19 cellular contexts compared by ENCODE assay signal in the genomic region with DNA sequence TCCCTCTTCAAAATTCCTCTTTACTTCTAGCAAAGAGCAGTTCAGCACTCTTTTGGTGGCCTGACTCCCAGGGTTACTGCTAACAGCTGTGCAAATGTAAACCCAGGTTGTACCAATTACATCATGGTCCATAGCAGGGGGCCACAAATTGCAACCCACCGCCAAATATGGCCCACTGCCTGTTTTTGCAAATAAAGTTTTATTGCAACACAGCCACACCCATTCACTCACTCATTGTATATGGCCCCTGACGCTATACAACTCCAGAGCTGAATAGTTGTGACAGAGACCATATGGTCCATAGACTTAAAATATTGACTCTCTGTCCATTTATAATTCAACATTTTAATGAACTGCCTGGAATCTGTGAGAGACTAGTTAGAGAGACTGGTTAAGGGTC.
"Had no signal": no experiment of that assay in that cellular context is flagged by ENCODE, and none has a peak within 500 bp of the region (broad histone marks: within the 10 kb centered on the region; RNA-seq: fewer than 3 reads in every experiment).

No MANE protein-coding gene starts in this region.

- H3K9me3 ChIP-seq: lower lobe of right lung, neutrophil, sigmoid colon, upper lobe of right lung, vagina had no signal

- H3K4me3 ChIP-seq: left ventricle myocardium inferior, lower lobe of right lung, sigmoid colon, skin epidermis, upper lobe of right lung, vagina had no signal

- H3K36me3 Mint-ChIP-seq: memory B cell had no signal

- H3K9me3 Mint-ChIP-seq: dendritic cell treated with granulocyte-macrophage colony-stimulating factor and Interleukin-4, amounts not matched to agents 40 ng/mL and 50 ng/mL, for 4 days; naive thymus-derived CD4-positive, alpha-beta T cell had no signal

- H3K36me3 ChIP-seq: left ventricle myocardium inferior, lower lobe of right lung, neutrophil, sigmoid colon, upper lobe of right lung, vagina had no signal

- H3K4me1 ChIP-seq: vagina had no signal

- H3K27ac ChIP-seq: foreskin keratinocyte, left ventricle myocardium inferior, lower lobe of right lung, neutrophil, sigmoid colon, skin epidermis, upper lobe of right lung, vagina had no signal

- H3K27me3 ChIP-seq: foreskin keratinocyte, upper lobe of right lung, vagina had no signal

- H3K27ac Mint-ChIP-seq: dendritic cell treated with granulocyte-macrophage colony-stimulating factor and Interleukin-4, amounts not matched to agents 40 ng/mL and 50 ng/mL, for 4 days; memory B cell; naive thymus-derived CD4-positive, alpha-beta T cell had no signal

- ATAC-seq: foreskin keratinocyte; left cardiac atrium; lower lobe of right lung; naive thymus-derived CD4-positive, alpha-beta T cell; upper lobe of right lung had no signal

- DNase-seq: erythroblast; foreskin keratinocyte; kidney; left cardiac atrium; left ventricle myocardium inferior; lower lobe of right lung; naive thymus-derived CD4-positive, alpha-beta T cell; nephron progenitor cell; posterior cingulate gyrus; sigmoid colon; stimulated activated CD4-positive, alpha-beta T cell treated with anti-CD3 and anti-CD28 coated beads, Interleukin-2, amount 100 ng/mL, for 48 hours; stimulated activated naive CD4-positive, alpha-beta T cell treated with Interleukin-2 at 50 U/mL for 16 hours; upper lobe of right lung had no signal

- H3K4me3 Mint-ChIP-seq: dendritic cell treated with granulocyte-macrophage colony-stimulating factor and Interleukin-4, amounts not matched to agents 40 ng/mL and 50 ng/mL, for 4 days; memory B cell; naive thymus-derived CD4-positive, alpha-beta T cell; nephron progenitor cell had no signal

- FAIRE-seq: endothelial cell of umbilical vein, kidney had no signal
